15 cellular contexts compared by ENCODE assay signal in genomic region chr7:14734839-14735321, GRCh38.
DNase-seq lines count a peak whose midpoint lies in the region; FAIRE-seq and TF ChIP-seq lines count a peak whose summit lies in the region.
"Had no signal": no experiment of that assay in that cellular context is flagged by ENCODE, and none has a peak within 500 bp of the region (broad histone marks: within the 10 kb centered on the region; RNA-seq: fewer than 3 reads in every experiment).

No MANE protein-coding gene starts in this region.

- H3K4me1 ChIP-seq in OCI-LY1 (ENCODE audit: insufficient read depth, low read length, severe bottlenecking): peaks cover 6% of the 10 kb centered on the region
- H3K4me1 ChIP-seq: A549, left lung had no signal

- no peaks in the 10 kb centered on the region for H3K27me3 ChIP-seq in OCI-LY1 (ENCODE audit: insufficient read depth, low read length)
- H3K27me3 ChIP-seq: left lung had no signal

- peak; percentile 41 for TF ChIP-seq CTCF in OCI-LY1 (IDR thresholded peaks at IDR 0.05; ENCODE audit: low read length)
- TF ChIP-seq CTCF in glutamatergic neuron (IDR thresholded peaks at IDR 0.05; ENCODE audit: partially characterized antibody, unreplicated experiment): peak; percentile 47
- peak; percentile 38 for TF ChIP-seq CTCF in retinal pigment epithelial cell (conservative IDR thresholded peaks at IDR 0.05; ENCODE audit: low read depth, low read length)

- no peaks in the 10 kb centered on the region for H4K20me1 ChIP-seq in OCI-LY1 (ENCODE audit: insufficient read depth, low read length)

- no peak overlapping the region for H3K27ac Mint-ChIP-seq in glutamatergic neuron (ENCODE audit: unreplicated experiment)
- H3K27ac Mint-ChIP-seq: activated naive CD8-positive, alpha-beta T cell had no signal

- H3K36me3 ChIP-seq in OCI-LY1 (ENCODE audit: insufficient read depth, low read length): no peaks in the 10 kb centered on the region
- H3K36me3 ChIP-seq: left lung had no signal

- H3K9me3 ChIP-seq in OCI-LY1 (ENCODE audit: low read length): no peaks in the 10 kb centered on the region
- H3K9me3 ChIP-seq: A549 had no signal

- no peak overlapping the region for H3K4me3 Mint-ChIP-seq in glutamatergic neuron (ENCODE audit: unreplicated experiment)
- H3K4me3 Mint-ChIP-seq: activated naive CD8-positive, alpha-beta T cell had no signal

- no peaks in the 10 kb centered on the region for H3K9me2 ChIP-seq in OCI-LY1 (ENCODE audit: low read depth, low read length)

- no peaks in the 10 kb centered on the region for H3K9me3 Mint-ChIP-seq in glutamatergic neuron (ENCODE audit: unreplicated experiment)

- no peaks in the 10 kb centered on the region for H3K27me3 Mint-ChIP-seq in glutamatergic neuron (ENCODE audit: unreplicated experiment)
- H3K27me3 Mint-ChIP-seq: activated naive CD8-positive, alpha-beta T cell had no signal

- DNase-seq in NCI-H2081 (lab: John Stamatoyannopoulos, UW): peak; percentile 21 to 27
- DNase-seq in NCI-H2081 treated with DMSO at 0.1 percent for 48 hours (lab: John Stamatoyannopoulos, UW): no peak
- peak; percentile 26 for DNase-seq in glutamatergic neuron
- no peak for DNase-seq in retinal pigment epithelial cell (ENCODE audit: low read depth)
- no peak for DNase-seq in SIG-M5 treated with dmso at 0.1 percent for 504 hours (lab: John Stamatoyannopoulos, UW; ENCODE audit: unreplicated experiment)
- no peak for DNase-seq in HTR-8/SVneo (ENCODE audit: insufficient read length, low spot score)
- no peak for DNase-seq in activated CD4-positive, alpha-beta T cell treated with anti-CD3 and anti-CD28 coated beads, Interleukin-2, amount 50 U/mL, for 1 hour
- DNase-seq: activated CD4-positive, alpha-beta T cell treated with anti-CD3 and anti-CD28 coated beads, Interleukin-2, amount 50 U/mL, for 48 hours; NCI-H1930; occipital lobe; stimulated activated CD4-positive, alpha-beta T cell treated with anti-CD3 and anti-CD28 coated beads, Interleukin-4, amount 100 ng/mL, for 4 hours had no signal

- H3K79me2 ChIP-seq in OCI-LY1 (ENCODE audit: insufficient read depth, low read length): no peaks in the 10 kb centered on the region

- no peaks in the 10 kb centered on the region for H3K4me1 Mint-ChIP-seq in glutamatergic neuron (ENCODE audit: low read depth, unreplicated experiment)

- FAIRE-seq in HTR-8/SVneo (lab: Jason Lieb, UNC): no peak
- FAIRE-seq: A549 had no signal

- H3K4me2 ChIP-seq in OCI-LY1 (ENCODE audit: low read length): no peak overlapping the region
- H3K4me2 ChIP-seq: A549 had no signal

- H3K36me3 Mint-ChIP-seq in glutamatergic neuron (ENCODE audit: unreplicated experiment): no peaks in the 10 kb centered on the region
- H3K36me3 Mint-ChIP-seq: activated naive CD8-positive, alpha-beta T cell had no signal

- no peak overlapping the region for H3K27ac ChIP-seq in OCI-LY1 (ENCODE audit: low read depth, low read length, poor library complexity, severe bottlenecking)
- H3K27ac ChIP-seq: A549, left lung had no signal

- H3F3A ChIP-seq in OCI-LY1 (ENCODE audit: insufficient read depth, low read length): no peaks in the 10 kb centered on the region

- H2AFZ ChIP-seq in OCI-LY1 (ENCODE audit: low read length): no peak overlapping the region

- no peak overlapping the region for H3K4me3 ChIP-seq in OCI-LY1 (ENCODE audit: low read depth, low read length, poor library complexity, severe bottlenecking)
- no peak overlapping the region for H3K4me3 ChIP-seq in retinal pigment epithelial cell (ENCODE audit: low read length)
- H3K4me3 ChIP-seq: A549, left lung had no signal

- no peak overlapping the region for H3K9ac ChIP-seq in OCI-LY1 (ENCODE audit: low read length)

Comparison
In these comparisons a context has a peak if more than half of its experiments do, and no peak if none do; other contexts are left out.
1. DNase-seq: peak in NCI-H2081 (2 of 2) and glutamatergic neuron (single experiment); none in NCI-H2081 treated with DMSO at 0.1 percent for 48 hours (single experiment), retinal pigment epithelial cell (single experiment), SIG-M5 treated with dmso at 0.1 percent for 504 hours (single experiment), HTR-8/SVneo (single experiment) and activated CD4-positive, alpha-beta T cell treated with anti-CD3 and anti-CD28 coated beads, Interleukin-2, amount 50 U/mL, for 1 hour (single experiment).
2. Peak in every context shown above with its lines, with median percentiles within 50 percentile points of each other: CTCF ChIP-seq.